1 cellular context compared by ENCODE assay signal in genomic region chr9:137459601-137460362, GRCh38.
TF ChIP-seq lines count a peak whose summit lies in the region.

No MANE protein-coding gene starts in this region.

TF ChIP-seq in HepG2, 621 proteins besides CTCF, POLR2A, EP300 and RAD21 (continued from another document and continues in another):
- TF ChIP-seq HOMEZ (CRISPR knock-in tag; IDR thresholded peaks at IDR 0.05; ENCODE audit: low read depth) (no peak), DPF2 (CRISPR knock-in tag; IDR thresholded peaks at IDR 0.05; ENCODE audit: borderline replicate concordance, low read depth) (no peak), ZNF337 (CRISPR knock-in tag; IDR thresholded peaks at IDR 0.05; ENCODE audit: borderline replicate concordance, low read depth) (no peak), ZNF7 (CRISPR knock-in tag; IDR thresholded peaks at IDR 0.05) (no peak), ZNF432 (CRISPR knock-in tag; IDR thresholded peaks at IDR 0.05; ENCODE audit: borderline replicate concordance) (no peak), IRF9 (CRISPR knock-in tag; IDR thresholded peaks at IDR 0.05; ENCODE audit: borderline replicate concordance) (no peak), KAT7 (CRISPR knock-in tag; IDR thresholded peaks at IDR 0.05; ENCODE audit: borderline replicate concordance) (no peak; the same call in 1 of the 2 replicates), MLLT10 (CRISPR knock-in tag; IDR thresholded peaks at IDR 0.05) (no peak), PCBP1 (IDR thresholded peaks at IDR 0.05; ENCODE audit: borderline replicate concordance, low read depth, low read length) (no peak), THAP8 (CRISPR knock-in tag; IDR thresholded peaks at IDR 0.05; ENCODE audit: borderline replicate concordance) (no peak), ZNF333 (CRISPR knock-in tag; IDR thresholded peaks at IDR 0.05; ENCODE audit: borderline replicate concordance) (no peak), ZNF256 (CRISPR knock-in tag; conservative IDR thresholded peaks at IDR 0.05) (0 out of 2 replicates have a peak, but pooled peaks have one; percentile 1), ZFP82 (CRISPR knock-in tag; IDR thresholded peaks at IDR 0.05; ENCODE audit: borderline replicate concordance) (no peak), ASH2L (IDR thresholded peaks at IDR 0.05; ENCODE audit: insufficient read length, low read depth, low read length) (no peak), ZNF629 (CRISPR knock-in tag; conservative IDR thresholded peaks at IDR 0.05) (no peak), ZNF512 (CRISPR knock-in tag; IDR thresholded peaks at IDR 0.05) (no peak), DNMT1 (CRISPR knock-in tag; IDR thresholded peaks at IDR 0.05) (no peak), ZNF687 (CRISPR knock-in tag; IDR thresholded peaks at IDR 0.05) (peak; percentile 73), ZC3H13 (CRISPR knock-in tag; IDR thresholded peaks at IDR 0.05) (no peak), ZNF737 (CRISPR knock-in tag; IDR thresholded peaks at IDR 0.05; ENCODE audit: borderline replicate concordance) (no peak), SAFB2 (CRISPR knock-in tag; IDR thresholded peaks at IDR 0.05; ENCODE audit: borderline replicate concordance, low read depth) (0 out of 2 replicates have a peak, but pooled peaks have one; percentile 47), IRX3 (CRISPR knock-in tag; IDR thresholded peaks at IDR 0.05; ENCODE audit: borderline replicate concordance, low read depth) (no peak), ZHX2 (IDR thresholded peaks at IDR 0.05; ENCODE audit: low read depth) (no peak), ZHX2 (CRISPR knock-in tag; IDR thresholded peaks at IDR 0.05; ENCODE audit: borderline replicate concordance) (no peak), ARID3A (IDR thresholded peaks at IDR 0.05; ENCODE audit: low read depth, low read length) (no peak), TERF1 (CRISPR knock-in tag; IDR thresholded peaks at IDR 0.05) (no peak), SNAI1 (CRISPR knock-in tag; IDR thresholded peaks at IDR 0.05; ENCODE audit: borderline replicate concordance) (no peak), PBX3 (CRISPR knock-in tag; IDR thresholded peaks at IDR 0.05; ENCODE audit: borderline replicate concordance) (no peak), PAXIP1 (CRISPR knock-in tag; conservative IDR thresholded peaks at IDR 0.05) (no peak), TP53 (CRISPR knock-in tag; conservative IDR thresholded peaks at IDR 0.05) (no peak), GATAD2A (CRISPR knock-in tag; IDR thresholded peaks at IDR 0.05) (no peak), FOSL1 (CRISPR knock-in tag; IDR thresholded peaks at IDR 0.05; ENCODE audit: borderline replicate concordance) (no peak)
